Comparison of ENCODE assay signal across 1 cellular context in genomic region chr2:197704434-197705142, GRCh38.
TF ChIP-seq lines count a peak whose summit lies in the region.

No MANE protein-coding gene starts in this region.

TF ChIP-seq in GM23338, 12 proteins besides CTCF, POLR2A, EP300 and RAD21 (continued from another document):
- no peak for TF ChIP-seq ZNF462 (CRISPR knock-in tag; IDR thresholded peaks at IDR 0.05)
- TF ChIP-seq EZH2 (IDR thresholded peaks at IDR 0.05; ENCODE audit: low read depth, unreplicated experiment): no peak
- no peak for TF ChIP-seq EZH2phosphoT487 (IDR thresholded peaks at IDR 0.05; ENCODE audit: unreplicated experiment)
- TF ChIP-seq POLR2AphosphoS5 (IDR thresholded peaks at IDR 0.05; ENCODE audit: low read depth): no peak
- TF ChIP-seq ETS1 (IDR thresholded peaks at IDR 0.05): no peak
- TF ChIP-seq NANOG (IDR thresholded peaks at IDR 0.05; ENCODE audit: borderline replicate concordance): no peak
